8 cellular contexts compared by ENCODE assay signal in the genomic region with DNA sequence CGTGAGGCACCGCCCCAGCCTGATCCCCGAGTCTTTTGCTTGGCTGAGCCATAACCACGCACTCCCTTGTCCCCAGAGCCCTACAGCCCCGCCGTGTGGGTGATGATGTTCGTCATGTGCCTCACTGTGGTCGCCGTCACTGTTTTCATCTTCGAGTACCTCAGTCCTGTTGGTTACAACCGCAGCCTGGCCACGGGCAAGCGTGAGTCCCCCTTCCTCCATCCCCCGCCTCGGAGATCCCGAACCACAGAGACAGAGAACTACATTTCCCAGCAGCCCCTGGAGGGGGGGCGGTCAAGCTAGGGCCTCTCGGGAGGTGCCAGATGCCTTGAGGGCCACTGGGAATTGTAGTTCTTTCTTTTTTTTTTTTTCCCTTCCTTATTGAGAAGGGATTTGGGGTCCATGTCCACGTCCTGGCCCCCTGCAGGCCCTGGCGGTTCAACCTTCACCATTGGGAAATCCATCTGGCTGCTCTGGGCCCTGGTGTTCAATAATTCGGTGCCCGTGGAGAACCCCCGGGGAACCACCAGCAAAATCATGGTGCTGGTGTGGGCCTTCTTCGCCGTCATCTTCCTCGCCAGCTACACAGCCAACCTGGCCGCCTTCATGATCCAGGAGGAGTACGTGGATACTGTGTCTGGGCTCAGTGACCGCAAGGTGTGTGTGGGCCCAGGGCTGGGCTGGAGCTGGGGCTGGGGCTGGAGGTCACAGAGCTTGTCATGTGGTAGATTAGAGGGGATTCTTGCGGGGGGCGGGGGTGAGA. TPM values are rescaled to one million over a fixed set of nuclear protein-coding genes. Genes with fewer than 3 reads are reported as not detected.
A peak's percentile ranks its signal among the peaks of the same experiment; 100 is the strongest.
DNase-seq lines count a peak whose midpoint lies in the region; TF ChIP-seq lines count a peak whose summit lies in the region.

No MANE protein-coding gene starts in this region.

- POLR2A ChIA-PET in Caco-2 (lab: Charles Lee) = interaction anchor here (0.6 kb wide), 1 partner anchor 22 kb away, joined by 3 read pairs; no protein-coding TSS in a partner anchor

- no TSS peak for BruUV-seq in Caco-2 (replicated peaks; lab: Mats Ljungman, UMichigan)

- no peak overlapping the region for H3K27ac ChIP-seq in SJCRH30

- H3K27me3 ChIP-seq in Caco-2 (replicated peaks; ENCODE audit: control insufficient read depth, insufficient read depth, low read length) (no peaks in the 10 kb centered on the region; the same call in 1 of the 2 replicates), SJCRH30 (0 out of 2 replicates have a peak, but pooled peaks cover 4% of the 10 kb centered on the region)

- H3K9me3 ChIP-seq in Caco-2 (no peaks in the 10 kb centered on the region), SJCRH30 (replicated peaks) (no peaks in the 10 kb centered on the region)

- H3K36me3 ChIP-seq in Caco-2 (ENCODE audit: control insufficient read depth, insufficient read depth, low read length) (no peaks in the 10 kb centered on the region), SJCRH30 (no peaks in the 10 kb centered on the region)

- no peak overlapping the region for H3K27ac Mint-ChIP-seq in Caco-2 (ENCODE audit: unreplicated experiment)

- H3K4me3 ChIP-seq in Caco-2 (ENCODE audit: low read depth, low read length) (no peak overlapping the region), SJCRH30 (no peak overlapping the region)

- no peak overlapping the region for H3K4me3 Mint-ChIP-seq in Caco-2 (ENCODE audit: unreplicated experiment)

- intact Hi-C loops in Caco-2 (cut with micrococcal nuclease; ENCODE audit: unreplicated experiment) = loop anchor here (2.0 kb wide), 1 partner anchor 27 kb away; no protein-coding TSS in a partner anchor

- CTCF ChIA-PET in Caco-2 (lab: Charles Lee) = interaction anchor here (1.0 to 1.2 kb wide), 2 partner anchors 28 to 55 kb away, joined by 6 read pairs; a partner anchor contains a TSS

- peaks cover 12% of the 10 kb centered on the region for H3K36me3 Mint-ChIP-seq in Caco-2 (ENCODE audit: insufficient read depth, unreplicated experiment)

- peaks cover 5% of the 10 kb centered on the region for H3K4me1 Mint-ChIP-seq in Caco-2 (ENCODE audit: low read depth, unreplicated experiment)

- H3K4me1 ChIP-seq in Caco-2 (peaks cover under 1% of the 10 kb centered on the region; the same call in 1 of the 2 replicates), SJCRH30 (0 out of 2 replicates have a peak, but pooled peaks cover under 1% of the 10 kb centered on the region)

- DNase-seq in Caco-2 = peak; percentile 63 to 72
- peak; percentile 42 for DNase-seq in H4 (ENCODE audit: low spot score)
- peak; percentile 54 to 63 for DNase-seq in SJCRH30
- peak; percentile 88 for DNase-seq in activated effector memory CD4-positive, alpha-beta T cell treated with anti-CD3 and anti-CD28 coated beads, Interleukin-2, amount 50 U/mL, for 16 hours
- DNase-seq in iris pigment epithelial cell (ENCODE audit: low read depth) = peak; percentile 42
- DNase-seq in stimulated activated CD8-positive, alpha-beta memory T cell treated with anti-CD3 and anti-CD28 coated beads, Interleukin-2, amount 100 ng/mL, for 1 hour (ENCODE audit: low read depth in 2 of 2) = peak; percentile 33 to 46
- DNase-seq in NCI-H510A (lab: John Stamatoyannopoulos, UW) = no peak
- no peak for DNase-seq in GF-D8 (lab: John Stamatoyannopoulos, UW)

- H3K9me3 Mint-ChIP-seq in Caco-2 (ENCODE audit: unreplicated experiment) = no peaks in the 10 kb centered on the region

- H3K27me3 Mint-ChIP-seq in Caco-2 (ENCODE audit: insufficient read depth, unreplicated experiment) = no peaks in the 10 kb centered on the region

- no peak for TF ChIP-seq CTCF in Caco-2 (IDR thresholded peaks at IDR 0.05; ENCODE audit: insufficient read depth in 1 of 2, low read depth in 1 of 2, low read length in 1 of 2, severe bottlenecking in 1 of 2, unreplicated experiment in 1 of 2)

RNA-seq across cellular contexts. Expression of a gene that starts 25.9 kb away (rescaled TPM):
- total RNA-seq in Caco-2 (2022) = 6.5 and 7.3 TPM in 2 replicates
- not detected in 2 replicates for total RNA-seq in H4 (2014; rRNA removed; shearing (Covaris generic))
- total RNA-seq in SJCRH30 (2014; rRNA removed; shearing (Covaris generic)) = 0.03 TPM in 1 of 2 replicates, not detected in the other

RNA-seq across cellular contexts. Expression of a gene that starts 26.4 kb away (rescaled TPM):
- total RNA-seq in Caco-2 (2022) = 77.3 and 77.4 TPM in 2 replicates
- 54.8 and 65.5 TPM in 2 replicates for total RNA-seq in H4 (2014; rRNA removed; shearing (Covaris generic))
- 40.4 and 44.6 TPM in 2 replicates for total RNA-seq in SJCRH30 (2014; rRNA removed; shearing (Covaris generic))

RNA-seq across cellular contexts. Expression of a gene that starts 28.0 kb away (rescaled TPM):
- total RNA-seq in Caco-2 (2022) = 375 and 381 TPM in 2 replicates
- total RNA-seq in H4 (2014; rRNA removed; shearing (Covaris generic)) = 127 and 219 TPM in 2 replicates
- 105 and 119 TPM in 2 replicates for total RNA-seq in SJCRH30 (2014; rRNA removed; shearing (Covaris generic))

RNA-seq across cellular contexts. Expression of a gene that starts 36.0 kb away (rescaled TPM):
- total RNA-seq in Caco-2 (2022) = 3.6 and 3.9 TPM in 2 replicates
- 0.23 and 0.41 TPM in 2 replicates for total RNA-seq in H4 (2014; rRNA removed; shearing (Covaris generic))
- 0.41 and 0.57 TPM in 2 replicates for total RNA-seq in SJCRH30 (2014; rRNA removed; shearing (Covaris generic))

RNA-seq across cellular contexts. Expression of a gene that starts 49.8 kb away (rescaled TPM):
- 74.6 and 81.3 TPM in 2 replicates for total RNA-seq in Caco-2 (2022)
- 44.1 and 47.8 TPM in 2 replicates for total RNA-seq in H4 (2014; rRNA removed; shearing (Covaris generic))
- total RNA-seq in SJCRH30 (2014; rRNA removed; shearing (Covaris generic)) = 25.0 and 29.0 TPM in 2 replicates

Comparison
In these comparisons a context has a peak if more than half of its experiments do, and no peak if none do; other contexts are left out.
1. DNase-seq: peak in Caco-2 (2 of 2), H4 (single experiment), SJCRH30 (2 of 2), activated effector memory CD4-positive, alpha-beta T cell treated with anti-CD3 and anti-CD28 coated beads, Interleukin-2, amount 50 U/mL, for 16 hours (single experiment), iris pigment epithelial cell (single experiment) and stimulated activated CD8-positive, alpha-beta memory T cell treated with anti-CD3 and anti-CD28 coated beads, Interleukin-2, amount 100 ng/mL, for 1 hour (2 of 2); none in NCI-H510A (single experiment) and GF-D8 (single experiment).